ENCODE assay signal across 1 cellular context in genomic region chr1:213123532-213123931, GRCh38.
TF ChIP-seq lines count a peak whose summit lies in the region.

No MANE protein-coding gene starts in this region.

TF ChIP-seq in SK-N-SH, 30 proteins besides CTCF, POLR2A, EP300 and RAD21 (continued from another document):
- no peak for TF ChIP-seq REST (IDR thresholded peaks at IDR 0.05; ENCODE audit: low read depth, low read length)
